1 cellular context compared by ENCODE assay signal in the genomic region with DNA sequence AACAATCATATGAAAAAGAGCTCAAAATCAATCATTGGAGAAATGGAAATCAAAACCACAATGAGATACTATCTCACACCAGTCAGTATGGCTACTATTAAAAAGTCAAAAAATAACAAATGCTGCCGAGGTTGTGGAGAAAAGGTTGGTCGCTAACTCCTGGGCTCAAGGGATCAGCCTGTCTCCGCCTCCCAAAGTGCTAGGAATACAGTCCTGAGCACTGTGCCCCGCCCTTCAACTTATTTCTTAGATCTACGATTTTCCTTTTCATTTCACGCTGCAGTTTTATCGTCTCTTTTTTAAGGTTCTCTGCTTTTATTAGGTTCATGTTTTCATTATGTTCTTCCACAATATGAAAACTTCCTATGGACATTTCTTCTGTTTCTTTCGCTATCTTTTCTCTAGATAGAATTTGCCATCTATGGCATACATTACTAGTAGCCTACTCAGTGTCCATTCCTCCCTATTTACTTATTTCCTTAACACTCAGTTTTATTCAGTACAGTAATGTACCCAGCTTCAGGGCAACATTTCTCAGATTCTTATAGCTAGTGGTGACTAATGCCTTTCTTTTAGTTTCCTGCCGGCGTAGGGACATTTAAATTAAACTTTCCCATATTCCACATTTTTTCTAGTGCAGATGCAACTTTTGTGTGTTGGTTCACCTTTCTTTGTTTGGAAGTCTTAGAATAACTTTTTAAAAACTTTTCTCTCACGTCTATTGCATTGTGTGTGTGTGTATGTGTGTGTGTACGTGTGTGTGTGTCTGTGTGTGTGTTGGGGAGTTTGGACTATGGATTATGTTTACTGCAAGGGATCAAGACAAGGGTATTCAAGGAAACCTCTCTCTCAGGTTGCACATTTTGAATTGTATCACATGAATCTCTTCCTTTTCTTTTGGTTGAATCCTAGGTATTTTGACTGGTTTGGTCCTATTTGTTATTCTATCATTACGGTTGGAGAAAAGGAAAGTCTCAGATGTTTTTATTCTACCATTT.
TF ChIP-seq lines count a peak whose summit lies in the region.

No MANE protein-coding gene starts in this region.

TF ChIP-seq in IMR-90, 13 proteins besides CTCF, POLR2A, EP300 and RAD21 (continued from another document):
- TF ChIP-seq USF2 (IDR thresholded peaks at IDR 0.05; ENCODE audit: low read depth, low read length): no peak
- TF ChIP-seq NFE2L2 (IDR thresholded peaks at IDR 0.05; ENCODE audit: low read depth, low read length): no peak
- TF ChIP-seq MAFK (IDR thresholded peaks at IDR 0.05; ENCODE audit: low read depth, low read length): no peak
- no peak for TF ChIP-seq FOS (IDR thresholded peaks at IDR 0.05; ENCODE audit: low read depth, low read length)
- TF ChIP-seq MAZ (IDR thresholded peaks at IDR 0.05; ENCODE audit: borderline replicate concordance, low read depth, low read length): no peak
- no peak for TF ChIP-seq RCOR1 (IDR thresholded peaks at IDR 0.05; ENCODE audit: insufficient replicate concordance, low read length)
- no peak for TF ChIP-seq RFX5 (IDR thresholded peaks at IDR 0.05; ENCODE audit: low read depth, low read length)
- TF ChIP-seq BHLHE40 (IDR thresholded peaks at IDR 0.05; ENCODE audit: low read depth, low read length): no peak
- no peak for TF ChIP-seq CHD1 (IDR thresholded peaks at IDR 0.05; ENCODE audit: low read depth, low read length)
- no peak for TF ChIP-seq ELK1 (IDR thresholded peaks at IDR 0.05; ENCODE audit: borderline replicate concordance, low read depth, low read length)
- no peak for TF ChIP-seq SMC3 (IDR thresholded peaks at IDR 0.05; ENCODE audit: low read depth, low read length)
- no peak for TF ChIP-seq MXI1 (IDR thresholded peaks at IDR 0.05; ENCODE audit: borderline replicate concordance, low read depth, low read length)
